ENCODE assay signal across 1 cellular context in the genomic region with DNA sequence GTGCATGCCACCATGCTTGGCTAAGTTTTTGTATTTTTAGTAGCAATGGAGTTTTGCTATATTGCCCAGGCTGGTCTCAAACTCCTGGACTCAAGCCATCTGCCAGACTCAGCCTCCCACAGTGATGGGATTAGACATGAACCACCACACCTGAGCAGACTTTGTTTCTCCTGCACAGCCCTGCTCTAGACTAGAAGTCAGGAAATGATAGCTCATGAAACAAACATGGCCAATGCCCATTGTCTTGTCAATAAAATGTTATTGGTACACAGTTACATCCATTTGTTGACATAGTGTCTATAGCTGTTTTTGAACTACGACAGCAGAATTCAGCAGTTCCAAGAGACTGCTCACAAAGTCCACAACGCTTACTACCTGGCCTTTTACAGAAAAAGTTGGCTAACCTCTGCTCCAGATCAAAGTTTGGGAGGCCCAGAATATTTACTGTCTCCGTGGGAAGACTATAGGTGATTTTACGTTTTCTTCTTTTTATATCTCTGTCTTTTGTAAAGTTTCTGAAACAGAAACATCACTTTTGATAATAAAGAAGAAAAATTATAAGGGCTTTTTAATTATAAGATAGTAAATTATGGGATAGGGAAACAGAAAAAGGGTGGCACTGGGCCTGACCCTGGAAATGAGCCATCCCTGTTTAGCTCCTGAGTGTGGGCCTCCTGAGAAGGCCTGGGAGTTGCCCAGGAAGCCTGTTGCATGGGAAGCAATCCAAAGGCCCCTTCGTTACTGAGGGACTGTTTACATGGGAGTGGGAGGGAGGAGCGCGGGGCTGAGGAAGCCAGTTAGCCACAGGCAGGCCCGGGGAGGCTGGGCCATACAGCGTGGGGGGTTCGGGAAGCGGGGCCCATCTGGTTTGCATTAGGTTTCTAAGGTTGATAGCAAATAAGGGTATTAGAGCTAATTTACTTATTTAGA.
A peak's percentile ranks its signal among the peaks of the same experiment; 100 is the strongest.
TF ChIP-seq lines count a peak whose summit lies in the region.

No MANE protein-coding gene starts in this region.

TF ChIP-seq in HepG2, 621 proteins besides CTCF, POLR2A, EP300 and RAD21 (continued from another document and continues in another):
- TF ChIP-seq, protein P1, sequence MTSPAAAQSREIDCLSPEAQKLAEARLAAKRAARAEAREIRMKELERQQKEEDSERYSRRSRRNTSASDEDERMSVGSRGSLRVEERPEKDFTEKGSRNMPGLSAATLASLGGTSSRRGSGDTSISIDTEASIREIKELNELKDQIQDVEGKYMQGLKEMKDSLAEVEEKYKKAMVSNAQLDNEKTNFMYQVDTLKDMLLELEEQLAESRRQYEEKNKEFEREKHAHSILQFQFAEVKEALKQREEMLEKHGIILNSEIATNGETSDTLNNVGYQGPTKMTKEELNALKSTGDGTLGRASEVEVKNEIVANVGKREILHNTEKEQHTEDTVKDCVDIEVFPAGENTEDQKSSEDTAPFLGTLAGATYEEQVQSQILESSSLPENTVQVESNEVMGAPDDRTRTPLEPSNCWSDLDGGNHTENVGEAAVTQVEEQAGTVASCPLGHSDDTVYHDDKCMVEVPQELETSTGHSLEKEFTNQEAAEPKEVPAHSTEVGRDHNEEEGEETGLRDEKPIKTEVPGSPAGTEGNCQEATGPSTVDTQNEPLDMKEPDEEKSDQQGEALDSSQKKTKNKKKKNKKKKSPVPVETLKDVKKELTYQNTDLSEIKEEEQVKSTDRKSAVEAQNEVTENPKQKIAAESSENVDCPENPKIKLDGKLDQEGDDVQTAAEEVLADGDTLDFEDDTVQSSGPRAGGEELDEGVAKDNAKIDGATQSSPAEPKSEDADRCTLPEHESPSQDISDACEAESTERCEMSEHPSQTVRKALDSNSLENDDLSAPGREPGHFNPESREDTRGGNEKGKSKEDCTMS (CRISPR knock-in tag; conservative IDR thresholded peaks at IDR 0.05), result no peak
- TF ChIP-seq ZBTB42 (CRISPR knock-in tag; IDR thresholded peaks at IDR 0.05) (no peak), ZZZ3 (CRISPR knock-in tag; IDR thresholded peaks at IDR 0.05; ENCODE audit: borderline replicate concordance) (no peak), NKX3-1 (CRISPR knock-in tag; IDR thresholded peaks at IDR 0.05) (no peak), ZNF616 (CRISPR knock-in tag; IDR thresholded peaks at IDR 0.05; ENCODE audit: low read depth) (no peak), KAT2B (IDR thresholded peaks at IDR 0.05; ENCODE audit: borderline replicate concordance, low read depth, low read length) (no peak), FOXM1 (CRISPR knock-in tag; IDR thresholded peaks at IDR 0.05) (no peak), ZNF121 (CRISPR knock-in tag; IDR thresholded peaks at IDR 0.05) (peak; percentile 55; the same call in 1 of the 2 replicates), JUNB (CRISPR knock-in tag; IDR thresholded peaks at IDR 0.05; ENCODE audit: borderline replicate concordance) (no peak), ZNF607 (CRISPR knock-in tag; IDR thresholded peaks at IDR 0.05; ENCODE audit: borderline replicate concordance) (no peak), FOXK1 (CRISPR knock-in tag; IDR thresholded peaks at IDR 0.05; ENCODE audit: borderline replicate concordance, low read depth) (no peak; the same call in 1 of the 2 replicates), ZNF563 (CRISPR knock-in tag; IDR thresholded peaks at IDR 0.05) (no peak), MEIS1 (CRISPR knock-in tag; IDR thresholded peaks at IDR 0.05; ENCODE audit: borderline replicate concordance) (0 out of 2 replicates have a peak, but pooled peaks have one; percentile 41), ZSCAN9 (CRISPR knock-in tag; IDR thresholded peaks at IDR 0.05; ENCODE audit: borderline replicate concordance) (no peak; the same call in 1 of the 2 replicates), JUND (CRISPR knock-in tag; IDR thresholded peaks at IDR 0.05) (no peak), HMGA1 (CRISPR knock-in tag; conservative IDR thresholded peaks at IDR 0.05) (no peak), ZNF343 (CRISPR knock-in tag; IDR thresholded peaks at IDR 0.05) (0 out of 2 replicates have a peak, but pooled peaks have one; percentile 61), ZNF615 (CRISPR knock-in tag; IDR thresholded peaks at IDR 0.05; ENCODE audit: borderline replicate concordance) (no peak), NR3C1 (CRISPR knock-in tag; IDR thresholded peaks at IDR 0.05) (no peak), CENPX (CRISPR knock-in tag; IDR thresholded peaks at IDR 0.05) (no peak)
- TF ChIP-seq, protein P2, sequence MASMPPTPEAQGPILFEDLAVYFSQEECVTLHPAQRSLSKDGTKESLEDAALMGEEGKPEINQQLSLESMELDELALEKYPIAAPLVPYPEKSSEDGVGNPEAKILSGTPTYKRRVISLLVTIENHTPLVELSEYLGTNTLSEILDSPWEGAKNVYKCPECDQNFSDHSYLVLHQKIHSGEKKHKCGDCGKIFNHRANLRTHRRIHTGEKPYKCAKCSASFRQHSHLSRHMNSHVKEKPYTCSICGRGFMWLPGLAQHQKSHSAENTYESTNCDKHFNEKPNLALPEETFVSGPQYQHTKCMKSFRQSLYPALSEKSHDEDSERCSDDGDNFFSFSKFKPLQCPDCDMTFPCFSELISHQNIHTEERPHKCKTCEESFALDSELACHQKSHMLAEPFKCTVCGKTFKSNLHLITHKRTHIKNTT (CRISPR knock-in tag; IDR thresholded peaks at IDR 0.05), result no peak
- TF ChIP-seq, protein P3, sequence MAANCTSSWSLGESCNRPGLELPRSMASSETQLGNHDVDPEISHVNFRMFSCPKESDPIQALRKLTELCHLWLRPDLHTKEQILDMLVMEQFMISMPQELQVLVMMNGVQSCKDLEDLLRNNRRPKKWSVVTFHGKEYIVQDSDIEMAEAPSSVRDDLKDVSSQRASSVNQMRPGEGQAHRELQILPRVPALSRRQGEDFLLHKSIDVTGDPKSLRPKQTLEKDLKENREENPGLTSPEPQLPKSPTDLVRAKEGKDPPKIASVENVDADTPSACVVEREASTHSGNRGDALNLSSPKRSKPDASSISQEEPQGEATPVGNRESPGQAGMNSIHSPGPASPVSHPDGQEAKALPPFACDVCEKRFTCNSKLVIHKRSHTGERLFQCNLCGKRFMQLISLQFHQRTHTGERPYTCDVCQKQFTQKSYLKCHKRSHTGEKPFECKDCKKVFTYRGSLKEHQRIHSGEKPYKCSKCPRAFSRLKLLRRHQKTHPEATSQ (CRISPR knock-in tag; IDR thresholded peaks at IDR 0.05; ENCODE audit: borderline replicate concordance), result no peak
- TF ChIP-seq, protein P4, sequence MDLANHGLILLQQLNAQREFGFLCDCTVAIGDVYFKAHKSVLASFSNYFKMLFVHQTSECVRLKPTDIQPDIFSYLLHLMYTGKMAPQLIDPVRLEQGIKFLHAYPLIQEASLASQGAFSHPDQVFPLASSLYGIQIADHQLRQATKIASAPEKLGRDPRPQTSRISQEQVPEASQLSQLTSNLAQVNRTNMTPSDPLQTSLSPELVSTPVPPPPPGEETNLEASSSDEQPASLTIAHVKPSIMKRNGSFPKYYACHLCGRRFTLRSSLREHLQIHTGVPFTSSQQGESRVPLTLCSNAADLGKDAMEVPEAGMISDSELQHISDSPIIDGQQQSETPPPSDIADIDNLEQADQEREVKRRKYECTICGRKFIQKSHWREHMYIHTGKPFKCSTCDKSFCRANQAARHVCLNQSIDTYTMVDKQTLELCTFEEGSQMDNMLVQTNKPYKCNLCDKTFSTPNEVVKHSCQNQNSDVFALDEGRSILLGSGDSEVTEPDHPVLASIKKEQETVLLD (CRISPR knock-in tag; IDR thresholded peaks at IDR 0.05; ENCODE audit: low read depth), result no peak
- TF ChIP-seq, protein P5, sequence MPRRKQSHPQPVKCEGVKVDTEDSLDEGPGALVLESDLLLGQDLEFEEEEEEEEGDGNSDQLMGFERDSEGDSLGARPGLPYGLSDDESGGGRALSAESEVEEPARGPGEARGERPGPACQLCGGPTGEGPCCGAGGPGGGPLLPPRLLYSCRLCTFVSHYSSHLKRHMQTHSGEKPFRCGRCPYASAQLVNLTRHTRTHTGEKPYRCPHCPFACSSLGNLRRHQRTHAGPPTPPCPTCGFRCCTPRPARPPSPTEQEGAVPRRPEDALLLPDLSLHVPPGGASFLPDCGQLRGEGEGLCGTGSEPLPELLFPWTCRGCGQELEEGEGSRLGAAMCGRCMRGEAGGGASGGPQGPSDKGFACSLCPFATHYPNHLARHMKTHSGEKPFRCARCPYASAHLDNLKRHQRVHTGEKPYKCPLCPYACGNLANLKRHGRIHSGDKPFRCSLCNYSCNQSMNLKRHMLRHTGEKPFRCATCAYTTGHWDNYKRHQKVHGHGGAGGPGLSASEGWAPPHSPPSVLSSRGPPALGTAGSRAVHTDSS (CRISPR knock-in tag; conservative IDR thresholded peaks at IDR 0.05), result no peak
- TF ChIP-seq, protein P6, sequence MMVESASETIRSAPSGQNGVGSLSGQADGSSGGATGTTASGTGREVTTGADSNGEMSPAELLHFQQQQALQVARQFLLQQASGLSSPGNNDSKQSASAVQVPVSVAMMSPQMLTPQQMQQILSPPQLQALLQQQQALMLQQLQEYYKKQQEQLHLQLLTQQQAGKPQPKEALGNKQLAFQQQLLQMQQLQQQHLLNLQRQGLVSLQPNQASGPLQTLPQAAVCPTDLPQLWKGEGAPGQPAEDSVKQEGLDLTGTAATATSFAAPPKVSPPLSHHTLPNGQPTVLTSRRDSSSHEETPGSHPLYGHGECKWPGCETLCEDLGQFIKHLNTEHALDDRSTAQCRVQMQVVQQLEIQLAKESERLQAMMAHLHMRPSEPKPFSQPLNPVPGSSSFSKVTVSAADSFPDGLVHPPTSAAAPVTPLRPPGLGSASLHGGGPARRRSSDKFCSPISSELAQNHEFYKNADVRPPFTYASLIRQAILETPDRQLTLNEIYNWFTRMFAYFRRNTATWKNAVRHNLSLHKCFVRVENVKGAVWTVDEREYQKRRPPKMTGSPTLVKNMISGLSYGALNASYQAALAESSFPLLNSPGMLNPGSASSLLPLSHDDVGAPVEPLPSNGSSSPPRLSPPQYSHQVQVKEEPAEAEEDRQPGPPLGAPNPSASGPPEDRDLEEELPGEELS (CRISPR knock-in tag; IDR thresholded peaks at IDR 0.05), result peak; percentile 80
- TF ChIP-seq, protein P7, sequence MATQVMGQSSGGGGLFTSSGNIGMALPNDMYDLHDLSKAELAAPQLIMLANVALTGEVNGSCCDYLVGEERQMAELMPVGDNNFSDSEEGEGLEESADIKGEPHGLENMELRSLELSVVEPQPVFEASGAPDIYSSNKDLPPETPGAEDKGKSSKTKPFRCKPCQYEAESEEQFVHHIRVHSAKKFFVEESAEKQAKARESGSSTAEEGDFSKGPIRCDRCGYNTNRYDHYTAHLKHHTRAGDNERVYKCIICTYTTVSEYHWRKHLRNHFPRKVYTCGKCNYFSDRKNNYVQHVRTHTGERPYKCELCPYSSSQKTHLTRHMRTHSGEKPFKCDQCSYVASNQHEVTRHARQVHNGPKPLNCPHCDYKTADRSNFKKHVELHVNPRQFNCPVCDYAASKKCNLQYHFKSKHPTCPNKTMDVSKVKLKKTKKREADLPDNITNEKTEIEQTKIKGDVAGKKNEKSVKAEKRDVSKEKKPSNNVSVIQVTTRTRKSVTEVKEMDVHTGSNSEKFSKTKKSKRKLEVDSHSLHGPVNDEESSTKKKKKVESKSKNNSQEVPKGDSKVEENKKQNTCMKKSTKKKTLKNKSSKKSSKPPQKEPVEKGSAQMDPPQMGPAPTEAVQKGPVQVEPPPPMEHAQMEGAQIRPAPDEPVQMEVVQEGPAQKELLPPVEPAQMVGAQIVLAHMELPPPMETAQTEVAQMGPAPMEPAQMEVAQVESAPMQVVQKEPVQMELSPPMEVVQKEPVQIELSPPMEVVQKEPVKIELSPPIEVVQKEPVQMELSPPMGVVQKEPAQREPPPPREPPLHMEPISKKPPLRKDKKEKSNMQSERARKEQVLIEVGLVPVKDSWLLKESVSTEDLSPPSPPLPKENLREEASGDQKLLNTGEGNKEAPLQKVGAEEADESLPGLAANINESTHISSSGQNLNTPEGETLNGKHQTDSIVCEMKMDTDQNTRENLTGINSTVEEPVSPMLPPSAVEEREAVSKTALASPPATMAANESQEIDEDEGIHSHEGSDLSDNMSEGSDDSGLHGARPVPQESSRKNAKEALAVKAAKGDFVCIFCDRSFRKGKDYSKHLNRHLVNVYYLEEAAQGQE (IDR thresholded peaks at IDR 0.05; ENCODE audit: borderline replicate concordance in 1 of 2, low read depth in 1 of 2, low read length in 2 of 2), result no peak
- TF ChIP-seq, protein P8, sequence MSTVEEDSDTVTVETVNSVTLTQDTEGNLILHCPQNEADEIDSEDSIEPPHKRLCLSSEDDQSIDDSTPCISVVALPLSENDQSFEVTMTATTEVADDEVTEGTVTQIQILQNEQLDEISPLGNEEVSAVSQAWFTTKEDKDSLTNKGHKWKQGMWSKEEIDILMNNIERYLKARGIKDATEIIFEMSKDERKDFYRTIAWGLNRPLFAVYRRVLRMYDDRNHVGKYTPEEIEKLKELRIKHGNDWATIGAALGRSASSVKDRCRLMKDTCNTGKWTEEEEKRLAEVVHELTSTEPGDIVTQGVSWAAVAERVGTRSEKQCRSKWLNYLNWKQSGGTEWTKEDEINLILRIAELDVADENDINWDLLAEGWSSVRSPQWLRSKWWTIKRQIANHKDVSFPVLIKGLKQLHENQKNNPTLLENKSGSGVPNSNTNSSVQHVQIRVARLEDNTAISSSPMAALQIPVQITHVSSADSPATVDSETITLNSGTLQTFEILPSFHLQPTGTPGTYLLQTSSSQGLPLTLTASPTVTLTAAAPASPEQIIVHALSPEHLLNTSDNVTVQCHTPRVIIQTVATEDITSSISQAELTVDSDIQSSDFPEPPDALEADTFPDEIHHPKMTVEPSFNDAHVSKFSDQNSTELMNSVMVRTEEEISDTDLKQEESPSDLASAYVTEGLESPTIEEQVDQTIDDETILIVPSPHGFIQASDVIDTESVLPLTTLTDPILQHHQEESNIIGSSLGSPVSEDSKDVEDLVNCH (CRISPR knock-in tag; IDR thresholded peaks at IDR 0.05), result no peak
- TF ChIP-seq, protein P9, sequence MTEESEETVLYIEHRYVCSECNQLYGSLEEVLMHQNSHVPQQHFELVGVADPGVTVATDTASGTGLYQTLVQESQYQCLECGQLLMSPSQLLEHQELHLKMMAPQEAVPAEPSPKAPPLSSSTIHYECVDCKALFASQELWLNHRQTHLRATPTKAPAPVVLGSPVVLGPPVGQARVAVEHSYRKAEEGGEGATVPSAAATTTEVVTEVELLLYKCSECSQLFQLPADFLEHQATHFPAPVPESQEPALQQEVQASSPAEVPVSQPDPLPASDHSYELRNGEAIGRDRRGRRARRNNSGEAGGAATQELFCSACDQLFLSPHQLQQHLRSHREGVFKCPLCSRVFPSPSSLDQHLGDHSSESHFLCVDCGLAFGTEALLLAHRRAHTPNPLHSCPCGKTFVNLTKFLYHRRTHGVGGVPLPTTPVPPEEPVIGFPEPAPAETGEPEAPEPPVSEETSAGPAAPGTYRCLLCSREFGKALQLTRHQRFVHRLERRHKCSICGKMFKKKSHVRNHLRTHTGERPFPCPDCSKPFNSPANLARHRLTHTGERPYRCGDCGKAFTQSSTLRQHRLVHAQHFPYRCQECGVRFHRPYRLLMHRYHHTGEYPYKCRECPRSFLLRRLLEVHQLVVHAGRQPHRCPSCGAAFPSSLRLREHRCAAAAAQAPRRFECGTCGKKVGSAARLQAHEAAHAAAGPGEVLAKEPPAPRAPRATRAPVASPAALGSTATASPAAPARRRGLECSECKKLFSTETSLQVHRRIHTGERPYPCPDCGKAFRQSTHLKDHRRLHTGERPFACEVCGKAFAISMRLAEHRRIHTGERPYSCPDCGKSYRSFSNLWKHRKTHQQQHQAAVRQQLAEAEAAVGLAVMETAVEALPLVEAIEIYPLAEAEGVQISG (CRISPR knock-in tag; IDR thresholded peaks at IDR 0.05), result peak; percentile 36
